ENCODE assay signal across 5 cellular contexts in the genomic region with DNA sequence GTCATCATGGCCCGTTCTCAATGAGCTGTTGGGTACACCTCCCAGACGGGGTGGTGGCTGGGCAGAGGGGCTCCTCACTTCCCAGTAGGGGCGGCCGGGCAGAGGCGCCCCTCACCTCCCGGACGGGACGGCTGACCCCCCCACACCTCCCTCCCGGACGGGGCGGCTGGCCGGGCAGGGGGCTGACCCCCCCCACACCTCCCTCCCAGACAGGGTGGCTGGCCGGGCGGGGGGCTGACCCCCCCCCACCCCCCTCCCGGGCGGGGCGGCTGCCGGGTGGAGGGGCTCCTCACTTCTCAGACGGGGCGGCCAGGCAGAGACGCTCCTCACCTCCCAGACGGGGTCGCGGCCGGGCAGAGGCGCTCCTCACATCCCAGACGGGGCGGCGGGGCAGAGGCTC. TPM values are rescaled to one million over a fixed set of nuclear protein-coding genes. Genes with fewer than 3 reads are reported as not detected.
"Had no signal": no experiment of that assay in that cellular context is flagged by ENCODE, and none has a peak within 500 bp of the region (broad histone marks: within the 10 kb centered on the region; RNA-seq: fewer than 3 reads in every experiment).

No MANE protein-coding gene starts in this region.

RNA-seq across cellular contexts. Expression of gene ZYG11A, which starts 27.2 kb away (rescaled TPM):
- total RNA-seq: OCI-LY7, Peyer's patch, Right ventricle myocardium inferior, Right ventricle myocardium superior, SK-MEL-5 had no signal

RNA-seq across cellular contexts. Expression of gene ECHDC2, which starts 51.8 kb away (rescaled TPM):
- total RNA-seq: OCI-LY7 had no signal
